8 cellular contexts compared by ENCODE assay signal in genomic region chr17:81345211-81346089, GRCh38. TPM values are rescaled to one million over a fixed set of nuclear protein-coding genes. Genes with fewer than 3 reads are reported as not detected.
DNase-seq lines count a peak whose midpoint lies in the region; ATAC-seq and TF ChIP-seq lines count a peak whose summit lies in the region.

No MANE protein-coding gene starts in this region.

- no peaks in the 10 kb centered on the region for H3K9me3 Mint-ChIP-seq in activated CD4-positive, alpha-beta memory T cell treated with anti-CD3 and anti-CD28 coated beads, Interleukin-2, amount 10 ng/mL, durations not matched to agents 7 days and 5 days
- peaks cover 4% of the 10 kb centered on the region for H3K9me3 Mint-ChIP-seq in endothelial cell (ENCODE audit: unreplicated experiment)

- H3K4me1 Mint-ChIP-seq in activated CD4-positive, alpha-beta memory T cell treated with anti-CD3 and anti-CD28 coated beads, Interleukin-2, amount 10 ng/mL, durations not matched to agents 7 days and 5 days, result peaks cover 18% of the 10 kb centered on the region
- peaks cover 10% of the 10 kb centered on the region for H3K4me1 Mint-ChIP-seq in endothelial cell (ENCODE audit: unreplicated experiment)

- WGBS in mesodermal cell (ENCODE audit: insufficient coverage in 2 of 2), 2 experiments, result 0% methylated on average over 61 to 82 of the region's 96 CpGs

- H3K4me1 ChIP-seq in mesodermal cell (ENCODE audit: control insufficient read depth, insufficient read depth, low read length, poor library complexity, severe bottlenecking), result peaks cover 31% of the 10 kb centered on the region

- peaks cover 5% of the 10 kb centered on the region for H3K36me3 Mint-ChIP-seq in activated CD4-positive, alpha-beta memory T cell treated with anti-CD3 and anti-CD28 coated beads, Interleukin-2, amount 10 ng/mL, durations not matched to agents 7 days and 5 days (ENCODE audit: low read depth)
- peaks cover 21% of the 10 kb centered on the region for H3K36me3 Mint-ChIP-seq in endothelial cell (ENCODE audit: low read depth, unreplicated experiment)

- TF ChIP-seq CTCF in endothelial cell (IDR thresholded peaks at IDR 0.05; ENCODE audit: unreplicated experiment), result peak; percentile 60

- H3K36me3 ChIP-seq in mesodermal cell (ENCODE audit: control insufficient read depth, insufficient read depth, low read length), result peaks cover 24% of the 10 kb centered on the region

- DNase-seq in AML-193 (lab: John Stamatoyannopoulos, UW) (peak; percentile 79), NCI-H345 (lab: John Stamatoyannopoulos, UW) (peak; percentile 83), endothelial cell (ENCODE audit: low spot score) (peak; percentile 90)
- peak; percentile 58 for DNase-seq in activated CD4-positive, alpha-beta memory T cell treated with anti-CD3 and anti-CD28 coated beads, Interleukin-2, amount 10 ng/mL, durations not matched to agents 7 days and 5 days
- peak in 5 of 6 experiments; percentile 5 to 60 (median 40) for DNase-seq in stimulated activated naive CD4-positive, alpha-beta T cell (lab: John Stamatoyannopoulos, UW)

- H3K4me3 ChIP-seq in mesodermal cell (ENCODE audit: extremely low read depth, insufficient read depth, low read length, poor library complexity, severe bottlenecking), result peak overlapping the region; percentile 85

- CTCF ChIA-PET in activated CD4-positive, alpha-beta memory T cell treated with anti-CD3 and anti-CD28 coated beads, Interleukin-2, amount 10 ng/mL, durations not matched to agents 7 days and 5 days (lab: Charles Lee), result no interaction called here

- H3K27ac Mint-ChIP-seq in activated CD4-positive, alpha-beta memory T cell treated with anti-CD3 and anti-CD28 coated beads, Interleukin-2, amount 10 ng/mL, durations not matched to agents 7 days and 5 days, result no peak overlapping the region
- peak overlapping the region; percentile 85 for H3K27ac Mint-ChIP-seq in endothelial cell (ENCODE audit: unreplicated experiment)

- POLR2A ChIA-PET in activated CD4-positive, alpha-beta memory T cell treated with anti-CD3 and anti-CD28 coated beads, Interleukin-2, amount 10 ng/mL, durations not matched to agents 7 days and 5 days (lab: Charles Lee), result interaction anchor here (1.2 kb wide), 1 partner anchor 52 kb away, joined by 5 read pairs; no protein-coding TSS in a partner anchor

- no peaks in the 10 kb centered on the region for H3K9me3 ChIP-seq in mesodermal cell (ENCODE audit: control insufficient read depth, low read length)

- peak overlapping the region; percentile 82 for H3K27ac ChIP-seq in mesodermal cell (ENCODE audit: low read depth, low read length, severe bottlenecking)

- H3K4me3 Mint-ChIP-seq in activated CD4-positive, alpha-beta memory T cell treated with anti-CD3 and anti-CD28 coated beads, Interleukin-2, amount 10 ng/mL, durations not matched to agents 7 days and 5 days, result peak overlapping the region; percentile 49
- peak overlapping the region; percentile 96 for H3K4me3 Mint-ChIP-seq in endothelial cell (ENCODE audit: unreplicated experiment)

- ATAC-seq in GM18861 (IDR thresholded peaks at IDR 0.05; ENCODE audit: unreplicated experiment), result peak; percentile 48
- peak; percentile 50 for ATAC-seq in HG03064 (IDR thresholded peaks at IDR 0.05; ENCODE audit: low read depth, unreplicated experiment)

- H3K27me3 Mint-ChIP-seq in activated CD4-positive, alpha-beta memory T cell treated with anti-CD3 and anti-CD28 coated beads, Interleukin-2, amount 10 ng/mL, durations not matched to agents 7 days and 5 days, result peaks cover 55% of the 10 kb centered on the region
- H3K27me3 Mint-ChIP-seq in endothelial cell (ENCODE audit: unreplicated experiment), result peaks cover 25% of the 10 kb centered on the region

RNA-seq across cellular contexts. Expression of gene BAHCC1, which starts 49.8 kb away (rescaled TPM):
- under 1 TPM; 0.15 to 0.18 TPM for total RNA-seq in activated CD4-positive, alpha-beta memory T cell treated with anti-CD3 and anti-CD28 coated beads, Interleukin-2, amount 10 ng/mL, durations not matched to agents 7 days and 5 days
- total RNA-seq in endothelial cell (ENCODE audit: unreplicated experiment), result 10.7 TPM
- polyA plus RNA-seq in mesodermal cell (2013, experiment 1 of 2), result 29.9 TPM
- polyA plus RNA-seq in mesodermal cell (2013, experiment 2 of 2), result 21.6 TPM

RNA-seq across cellular contexts. Expression of gene SLC38A10, which starts 50.3 kb away (rescaled TPM):
- 100 to 1,000 TPM; 112 to 114 TPM for total RNA-seq in activated CD4-positive, alpha-beta memory T cell treated with anti-CD3 and anti-CD28 coated beads, Interleukin-2, amount 10 ng/mL, durations not matched to agents 7 days and 5 days
- total RNA-seq in endothelial cell (ENCODE audit: unreplicated experiment), result 57.2 TPM
- polyA plus RNA-seq in mesodermal cell (2013, experiment 1 of 2), result 36.0 TPM
- polyA plus RNA-seq in mesodermal cell (2013, experiment 2 of 2), result 36.0 TPM

Comparison
In these comparisons a context has a peak if more than half of its experiments do, and no peak if none do; other contexts are left out.
1. Peak in every context shown above with its lines: DNase-seq, ATAC-seq, H3K4me3 ChIP-seq and H3K27ac ChIP-seq.
2. DNase-seq: peak in every context shown above with its lines; median percentile 90 in endothelial cell; 83 in NCI-H345; 79 in AML-193; 58 in activated CD4-positive, alpha-beta memory T cell treated with anti-CD3 and anti-CD28 coated beads, Interleukin-2, amount 10 ng/mL, durations not matched to agents 7 days and 5 days; 40 in stimulated activated naive CD4-positive, alpha-beta T cell.